20 cellular contexts compared by ENCODE assay signal in genomic region chr5:124995451-124995850, GRCh38.
DNase-seq lines count a peak whose midpoint lies in the region; ATAC-seq and TF ChIP-seq lines count a peak whose summit lies in the region.
"Had no signal": no experiment of that assay in that cellular context is flagged by ENCODE, and none has a peak within 500 bp of the region (broad histone marks: within the 10 kb centered on the region; RNA-seq: fewer than 3 reads in every experiment).

No MANE protein-coding gene starts in this region.

- H3K4me1 ChIP-seq in iPS-18a (ENCODE audit: control insufficient read depth, low read depth, low read length), result peaks cover 34% of the 10 kb centered on the region
- H3K4me1 ChIP-seq: foreskin keratinocyte, left lung, Peyer's patch, uterus had no signal

- no peaks in the 10 kb centered on the region for H3K27me3 ChIP-seq in AG04450 (ENCODE audit: control insufficient read depth, insufficient read depth, low read length)
- no peaks in the 10 kb centered on the region for H3K27me3 ChIP-seq in iPS-18a (ENCODE audit: control insufficient read depth, insufficient read depth, low read length)
- H3K27me3 ChIP-seq: foreskin keratinocyte, left lung, ovary, Peyer's patch, uterus had no signal

- no peaks in the 10 kb centered on the region for H3K36me3 Mint-ChIP-seq in chondrocyte (ENCODE audit: low read depth)
- H3K36me3 Mint-ChIP-seq in activated CD4-positive, alpha-beta memory T cell treated with anti-CD3 and anti-CD28 coated beads, Interleukin-2, amount 10 ng/mL, durations not matched to agents 7 days and 5 days (ENCODE audit: low read depth), result no peaks in the 10 kb centered on the region

- no peaks in the 10 kb centered on the region for H3K27me3 Mint-ChIP-seq in chondrocyte (ENCODE audit: low read depth)
- H3K27me3 Mint-ChIP-seq in activated CD4-positive, alpha-beta memory T cell treated with anti-CD3 and anti-CD28 coated beads, Interleukin-2, amount 10 ng/mL, durations not matched to agents 7 days and 5 days, result no peaks in the 10 kb centered on the region

- peak overlapping the region; percentile 8 for H3K27ac Mint-ChIP-seq in chondrocyte (ENCODE audit: unreplicated experiment)
- H3K27ac Mint-ChIP-seq in activated CD4-positive, alpha-beta memory T cell treated with anti-CD3 and anti-CD28 coated beads, Interleukin-2, amount 10 ng/mL, durations not matched to agents 7 days and 5 days, result no peak overlapping the region
- H3K27ac Mint-ChIP-seq: activated naive CD4-positive, alpha-beta T cell treated with anti-CD3 and anti-CD28 coated beads for 36 hours; IgD-negative memory B cell had no signal

- no peak overlapping the region for H3K4me3 Mint-ChIP-seq in chondrocyte (ENCODE audit: unreplicated experiment)
- H3K4me3 Mint-ChIP-seq in activated CD4-positive, alpha-beta memory T cell treated with anti-CD3 and anti-CD28 coated beads, Interleukin-2, amount 10 ng/mL, durations not matched to agents 7 days and 5 days, result no peak overlapping the region
- H3K4me3 Mint-ChIP-seq: activated naive CD4-positive, alpha-beta T cell treated with anti-CD3 and anti-CD28 coated beads for 36 hours; IgD-negative memory B cell had no signal

- H3K9me3 ChIP-seq in AG04450 (ENCODE audit: control insufficient read depth, insufficient read depth, low read length), result no peaks in the 10 kb centered on the region
- no peaks in the 10 kb centered on the region for H3K9me3 ChIP-seq in iPS-18a (ENCODE audit: control insufficient read depth, low read depth, low read length)
- H3K9me3 ChIP-seq: left lung, ovary, Peyer's patch, uterus had no signal

- H3K36me3 ChIP-seq in iPS-18a (ENCODE audit: control insufficient read depth, low read depth, low read length), result no peaks in the 10 kb centered on the region
- H3K36me3 ChIP-seq: left lung, ovary, Peyer's patch, uterus had no signal

- no peak overlapping the region for H3K9ac ChIP-seq in iPS-18a (ENCODE audit: low read length)

- POLR2A ChIA-PET in AG04450 (lab: Yijun Ruan, JAX), result no interaction called here
- POLR2A ChIA-PET in activated CD4-positive, alpha-beta memory T cell treated with anti-CD3 and anti-CD28 coated beads, Interleukin-2, amount 10 ng/mL, durations not matched to agents 7 days and 5 days (lab: Charles Lee), result no interaction called here

- TF ChIP-seq CTCF in AG04450 (IDR thresholded peaks at IDR 0.05; ENCODE audit: low read depth, low read length) (no peak), LNCaP clone FGC (IDR thresholded peaks at IDR 0.05; ENCODE audit: control insufficient read depth, extremely low read depth, insufficient read depth) (no peak), chondrocyte (IDR thresholded peaks at IDR 0.05) (no peak)

- ATAC-seq in HG02970 (IDR thresholded peaks at IDR 0.05; ENCODE audit: low FRiP score, unreplicated experiment), result no peak
- no peak for ATAC-seq in GM18498 (IDR thresholded peaks at IDR 0.05; ENCODE audit: unreplicated experiment)
- ATAC-seq: foreskin keratinocyte, left lung had no signal

- peaks cover 3% of the 10 kb centered on the region for H3K9me3 Mint-ChIP-seq in chondrocyte (ENCODE audit: low read depth)
- peaks cover 3% of the 10 kb centered on the region for H3K9me3 Mint-ChIP-seq in activated CD4-positive, alpha-beta memory T cell treated with anti-CD3 and anti-CD28 coated beads, Interleukin-2, amount 10 ng/mL, durations not matched to agents 7 days and 5 days
- H3K9me3 Mint-ChIP-seq: activated naive CD4-positive, alpha-beta T cell treated with anti-CD3 and anti-CD28 coated beads for 36 hours; IgD-negative memory B cell had no signal

- H3K27ac ChIP-seq in AG04450 (ENCODE audit: low read depth, low read length) (no peak overlapping the region), iPS-18a (ENCODE audit: low read length) (peak overlapping the region; percentile 39)
- H3K27ac ChIP-seq: foreskin keratinocyte, left lung, ovary, Peyer's patch, uterus had no signal

- DNase-seq in AG04450 (ENCODE audit: low read depth, low spot score) (peak; percentile 62), LNCaP clone FGC (ENCODE audit: low read depth) (peak; percentile 76), chondrocyte (ENCODE audit: low spot score) (no peak), OCI-M1 (lab: John Stamatoyannopoulos, UW) (no peak)
- no peak for DNase-seq in activated CD4-positive, alpha-beta memory T cell treated with anti-CD3 and anti-CD28 coated beads, Interleukin-2, amount 10 ng/mL, durations not matched to agents 7 days and 5 days
- DNase-seq: activated CD4-positive, alpha-beta T cell treated with anti-CD3 and anti-CD28 coated beads, Interleukin-2, amount 50 U/mL, for 1 hour; activated naive CD4-positive, alpha-beta T cell treated with anti-CD3 and anti-CD28 coated beads for 36 hours; DMS153; effector memory CD4-positive, alpha-beta T cell; foreskin keratinocyte; left lung; NCI-H748 treated with DMSO at 0.1 percent for 48 hours; ovary; Peyer's patch; stimulated activated CD4-positive, alpha-beta T cell treated with anti-CD3 and anti-CD28 coated beads, Interleukin-2, amount 100 ng/mL, for 48 hours; uterus had no signal

- H3K4me3 ChIP-seq in AG04450 (ENCODE audit: low read depth, low read length), result no peak overlapping the region
- no peak overlapping the region for H3K4me3 ChIP-seq in LNCaP clone FGC (ENCODE audit: low read depth, low read length)
- peak overlapping the region; percentile 21 for H3K4me3 ChIP-seq in iPS-18a (ENCODE audit: low read length)
- H3K4me3 ChIP-seq: left lung, ovary, Peyer's patch, uterus had no signal

- CTCF ChIA-PET in AG04450 (lab: Charles Lee), result no interaction called here
- CTCF ChIA-PET in activated CD4-positive, alpha-beta memory T cell treated with anti-CD3 and anti-CD28 coated beads, Interleukin-2, amount 10 ng/mL, durations not matched to agents 7 days and 5 days (lab: Charles Lee), result no interaction called here

- H3K4me1 Mint-ChIP-seq in chondrocyte (ENCODE audit: low read depth), result peaks cover 42% of the 10 kb centered on the region
- H3K4me1 Mint-ChIP-seq in activated CD4-positive, alpha-beta memory T cell treated with anti-CD3 and anti-CD28 coated beads, Interleukin-2, amount 10 ng/mL, durations not matched to agents 7 days and 5 days, result no peaks in the 10 kb centered on the region

Comparison
In these comparisons a context has a peak if more than half of its experiments do, and no peak if none do; other contexts are left out.
1. DNase-seq: peak in AG04450 (single experiment) and LNCaP clone FGC (single experiment); none in chondrocyte (single experiment), OCI-M1 (single experiment) and activated CD4-positive, alpha-beta memory T cell treated with anti-CD3 and anti-CD28 coated beads, Interleukin-2, amount 10 ng/mL, durations not matched to agents 7 days and 5 days (single experiment).